Comparison of ENCODE assay signal across 8 cellular contexts in the genomic region with DNA sequence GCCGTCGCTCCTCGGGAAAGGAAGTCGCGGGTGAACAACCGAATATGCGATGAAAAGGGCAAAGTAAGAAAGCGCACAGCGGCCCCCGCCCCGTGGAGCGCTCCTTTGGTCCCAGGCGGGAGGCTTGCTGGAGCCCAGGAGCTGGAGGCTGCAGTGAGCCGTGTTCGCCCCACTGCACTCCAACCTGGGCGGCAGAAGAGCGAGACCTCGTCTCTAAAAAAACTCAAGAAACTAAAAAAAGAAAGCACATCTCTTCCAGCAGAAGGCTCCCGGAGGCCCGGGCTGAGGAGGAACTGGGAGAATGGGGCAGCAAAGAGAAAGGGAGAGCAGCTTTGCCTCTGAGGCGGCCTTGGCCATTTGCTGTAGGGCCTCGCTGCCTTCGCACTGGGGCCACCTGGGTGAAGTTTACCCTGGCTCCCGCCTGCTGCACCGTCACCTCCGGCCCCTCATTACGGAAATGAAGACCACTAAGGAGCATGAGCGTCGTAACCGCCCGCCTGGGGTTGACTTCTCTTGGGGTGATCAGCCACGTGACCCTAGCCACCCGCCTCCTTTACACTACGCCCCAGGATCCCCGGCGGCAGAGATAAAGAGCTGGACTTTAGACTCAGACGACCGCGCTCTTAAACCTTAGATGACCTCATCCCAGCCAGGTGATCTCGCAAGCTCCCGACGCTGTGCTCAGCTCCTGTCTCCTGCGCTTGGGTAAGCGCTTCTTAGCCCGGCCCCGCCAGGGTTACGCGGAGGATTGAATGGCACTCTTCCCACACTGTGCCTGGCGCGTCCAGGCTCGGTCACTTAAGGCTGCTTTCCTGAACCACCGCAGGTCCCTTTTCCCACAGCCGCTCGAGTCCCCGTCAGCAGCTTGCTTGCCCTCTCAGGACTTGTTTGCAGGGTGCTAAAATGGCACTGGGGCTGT.
DNase-seq lines count a peak whose midpoint lies in the region; ATAC-seq and TF ChIP-seq lines count a peak whose summit lies in the region.

No MANE protein-coding gene starts in this region.

- peak overlapping the region; percentile 13 for H3K18ac ChIP-seq in mesendoderm (ENCODE audit: low read length)

- H3K56ac ChIP-seq in mesendoderm (ENCODE audit: low read length), result peak overlapping the region; percentile 87

- H3K9ac ChIP-seq in mesendoderm (ENCODE audit: low read length), result peak overlapping the region; percentile 65

- H2BK15ac ChIP-seq in mesendoderm (replicated peaks; ENCODE audit: low read depth), result no peak overlapping the region

- H2AK5ac ChIP-seq in mesendoderm (ENCODE audit: low read length), result no peak overlapping the region

- DNase-seq in Peyer's patch (peak; percentile 22 to 88 (median 88)), mesendoderm (peak; percentile 89), tibial artery (peak in 1 of 2 donors; percentile 42), globus pallidus (ENCODE audit: low spot score) (no peak)
- DNase-seq in effector memory CD4-positive, alpha-beta T cell, result no peak
- no peak for DNase-seq in NK-92 treated with Interleukin-12 subunit alpha and Interleukin-12 subunit beta, amount 100 ng/mL, for 24 hours (lab: John Stamatoyannopoulos, UW)

- no peaks in the 10 kb centered on the region for H3K36me3 ChIP-seq in Peyer's patch
- H3K36me3 ChIP-seq in effector memory CD4-positive, alpha-beta T cell (ENCODE audit: control insufficient read depth, insufficient read depth, low read length), result no peaks in the 10 kb centered on the region
- H3K36me3 ChIP-seq in mesendoderm (ENCODE audit: control insufficient read depth, insufficient read depth, low read length), result no peaks in the 10 kb centered on the region
- H3K36me3 ChIP-seq in tibial artery, result no peaks in the 10 kb centered on the region

- no CpG with 5 or more reads among the region's 55 CpGs for WGBS in mesendoderm (ENCODE audit: extremely low coverage, insufficient coverage, low lambda C conversion rate)

- H3K4me3 ChIP-seq in GM08714 (ENCODE audit: low read length), result peak overlapping the region; percentile 8; the same call in 1 of the 2 replicates
- H3K4me3 ChIP-seq in Peyer's patch, result peak overlapping the region; percentile 25 to 42 (median 34)
- H3K4me3 ChIP-seq in effector memory CD4-positive, alpha-beta T cell (ENCODE audit: insufficient read depth, low read depth, low read length, poor library complexity, severe bottlenecking), result peak overlapping the region; percentile 28
- H3K4me3 ChIP-seq in mesendoderm (ENCODE audit: low read length), result peak overlapping the region; percentile 16
- H3K4me3 ChIP-seq in tibial artery, result peak overlapping the region; percentile 29 to 45

- H3K27ac ChIP-seq in Peyer's patch (peak overlapping the region in 3 of 4 donors; percentile 50 to 83 (median 72)), mesendoderm (ENCODE audit: low read depth, low read length) (no peak overlapping the region), tibial artery (no peak overlapping the region)
- no peak overlapping the region for H3K27ac ChIP-seq in effector memory CD4-positive, alpha-beta T cell (ENCODE audit: insufficient read depth, low read length, poor library complexity, severe bottlenecking)

- no peak overlapping the region for H2BK5ac ChIP-seq in mesendoderm (ENCODE audit: low read length)

- H3K27me3 ChIP-seq in Peyer's patch (no peaks in the 10 kb centered on the region), mesendoderm (ENCODE audit: insufficient read depth, low read length, poor library complexity) (no peaks in the 10 kb centered on the region), tibial artery (peaks cover 0 to 4% of the 10 kb centered on the region in 2 donors)
- peaks cover 3% of the 10 kb centered on the region for H3K27me3 ChIP-seq in effector memory CD4-positive, alpha-beta T cell (replicated peaks; ENCODE audit: control insufficient read depth, insufficient read depth, low read length, poor library complexity, severe bottlenecking)

- intact Hi-C loops in tibial artery (cut with DNase I; ENCODE audit: low total_unique reads), result no loop called here

- no peak overlapping the region for H4K8ac ChIP-seq in mesendoderm (ENCODE audit: low read depth, low read length)

- H3K4me2 ChIP-seq in mesendoderm (ENCODE audit: low read length), result peak overlapping the region; percentile 70

- H2BK120ac ChIP-seq in mesendoderm (ENCODE audit: low read depth, low read length), result no peak overlapping the region

- no peak overlapping the region for H3K4ac ChIP-seq in mesendoderm (ENCODE audit: low read depth, low read length)

- peak; percentile 54 to 68 for TF ChIP-seq POLR2A in Peyer's patch (IDR thresholded peaks at IDR 0.05)

- no peaks in the 10 kb centered on the region for H3K79me1 ChIP-seq in mesendoderm (ENCODE audit: low read length)

- peaks cover 0 to 19% (median 4%) of the 10 kb centered on the region in 4 donors for H3K4me1 ChIP-seq in Peyer's patch
- peaks cover 7% of the 10 kb centered on the region for H3K4me1 ChIP-seq in effector memory CD4-positive, alpha-beta T cell (ENCODE audit: control insufficient read depth, insufficient read depth, low read length, poor library complexity, severe bottlenecking)
- H3K4me1 ChIP-seq in mesendoderm (ENCODE audit: control insufficient read depth, low read depth, low read length), result no peaks in the 10 kb centered on the region
- H3K4me1 ChIP-seq in tibial artery, result peaks cover 0 to 13% (median 7%) of the 10 kb centered on the region in 4 donors

- H4K5ac ChIP-seq in mesendoderm (ENCODE audit: low read length), result no peak overlapping the region

- no peaks in the 10 kb centered on the region for H3K79me2 ChIP-seq in mesendoderm (ENCODE audit: control insufficient read depth, insufficient read depth, low read length)

- TF ChIP-seq CTCF in Peyer's patch (IDR thresholded peaks at IDR 0.05) (no peak), tibial artery (IDR thresholded peaks at IDR 0.05) (no peak)

- ATAC-seq in GM21528 (IDR thresholded peaks at IDR 0.05; ENCODE audit: low FRiP score, unreplicated experiment), result peak; percentile 68

- no peak overlapping the region for H3K23ac ChIP-seq in mesendoderm (ENCODE audit: low read length)

- H3K9me3 ChIP-seq in Peyer's patch (peaks cover 0 to 7% (median 0%) of the 10 kb centered on the region in 4 donors), tibial artery (no peaks in the 10 kb centered on the region)
- no peaks in the 10 kb centered on the region for H3K9me3 ChIP-seq in effector memory CD4-positive, alpha-beta T cell (ENCODE audit: control insufficient read depth, low read length)

Comparison
In these comparisons a context has a peak if more than half of its experiments do, and no peak if none do; other contexts are left out.
1. DNase-seq: peak in Peyer's patch (3 of 3) and mesendoderm (single experiment); none in effector memory CD4-positive, alpha-beta T cell (0 of 3), globus pallidus (single experiment) and NK-92 treated with Interleukin-12 subunit alpha and Interleukin-12 subunit beta, amount 100 ng/mL, for 24 hours (single experiment).
2. H3K27ac ChIP-seq: peak in Peyer's patch (3 of 4); none in effector memory CD4-positive, alpha-beta T cell (single experiment), mesendoderm (single experiment) and tibial artery (0 of 2).
3. Peak in every context shown above with its lines, with median percentiles within 50 percentile points of each other: H3K4me3 ChIP-seq.